Comparison of ENCODE assay signal across 1 cellular context in the genomic region with DNA sequence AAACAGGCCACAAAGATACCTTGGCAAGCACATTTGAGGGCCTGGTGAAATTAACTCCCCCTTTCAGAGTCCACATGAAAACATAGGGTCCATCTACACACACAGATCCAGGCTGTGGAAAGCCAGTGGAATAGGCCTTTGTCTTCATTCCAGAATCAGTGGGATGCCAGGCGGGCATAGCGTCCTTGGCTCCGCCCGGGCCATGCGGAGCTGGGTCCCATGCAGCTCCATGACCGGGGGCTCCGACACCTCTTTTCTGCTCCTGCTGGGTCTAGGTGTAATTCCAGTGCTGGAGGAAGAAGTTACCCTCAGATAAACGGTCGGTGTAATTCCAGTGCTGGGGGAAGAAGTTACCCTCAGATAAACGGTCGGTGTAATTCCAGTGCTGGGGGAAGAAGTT.
TF ChIP-seq lines count a peak whose summit lies in the region.

No MANE protein-coding gene starts in this region.

TF ChIP-seq in IMR-90, 13 proteins besides CTCF, POLR2A, EP300 and RAD21 (continued from another document):
- TF ChIP-seq MAFK (IDR thresholded peaks at IDR 0.05; ENCODE audit: low read depth, low read length) (no peak), MAZ (IDR thresholded peaks at IDR 0.05; ENCODE audit: borderline replicate concordance, low read depth, low read length) (no peak), CEBPB (IDR thresholded peaks at IDR 0.05; ENCODE audit: low read depth, low read length) (no peak)
